Comparison of ENCODE assay signal across 11 cellular contexts in genomic region chr10:28411648-28412047, GRCh38.
DNase-seq lines count a peak whose midpoint lies in the region; ATAC-seq, FAIRE-seq and TF ChIP-seq lines count a peak whose summit lies in the region.
"Had no signal": no experiment of that assay in that cellular context is flagged by ENCODE, and none has a peak within 500 bp of the region (broad histone marks: within the 10 kb centered on the region; RNA-seq: fewer than 3 reads in every experiment).

No MANE protein-coding gene starts in this region.

- no peak overlapping the region for H3K9ac ChIP-seq in mammary epithelial cell (ENCODE audit: insufficient read depth, low read length)

- TF ChIP-seq CTCF in A549 (IDR thresholded peaks at IDR 0.05): no peak
- TF ChIP-seq CTCF in mammary epithelial cell (conservative IDR thresholded peaks at IDR 0.05 in 1 of 2, IDR thresholded peaks at IDR 0.05 in 1 of 2; ENCODE audit: extremely low read depth in 1 of 2, insufficient read depth in 1 of 2, low read depth in 1 of 2, low read length in 2 of 2): no peak

- in situ Hi-C loops in mammary epithelial cell (cut with MboI; ENCODE audit: low sequenced_read_pairs in 2 of 2): no loop called here

- H3K4me1 ChIP-seq in A549 (0 out of 3 replicates have a peak, but pooled peaks cover 5% of the 10 kb centered on the region), mammary epithelial cell (ENCODE audit: insufficient read depth, low read length) (no peaks in the 10 kb centered on the region)
- H3K4me1 ChIP-seq: HAP-1 had no signal

- POLR2A ChIA-PET in A549 (lab: Yijun Ruan, JAX): no interaction called here

- no peak for FAIRE-seq in A549 (lab: Jason Lieb, UNC)

- no peak overlapping the region for H2AFZ ChIP-seq in mammary epithelial cell (ENCODE audit: low read depth, low read length)

- peaks cover 3% of the 10 kb centered on the region for H3K27me3 ChIP-seq in mammary epithelial cell (ENCODE audit: insufficient read depth, low read length)

- H3K4me2 ChIP-seq in A549: no peak overlapping the region; the same call in 2 of the 3 replicates
- H3K4me2 ChIP-seq in mammary epithelial cell (ENCODE audit: insufficient read depth, low read depth, low read length): no peak overlapping the region

- H4K20me1 ChIP-seq in mammary epithelial cell (ENCODE audit: insufficient read depth, low read length): no peaks in the 10 kb centered on the region

- no peaks in the 10 kb centered on the region for H3K79me2 ChIP-seq in mammary epithelial cell (ENCODE audit: insufficient read depth, low read length)

- H3K4me3 ChIP-seq in A549: no peak overlapping the region
- no peak overlapping the region for H3K4me3 ChIP-seq in mammary epithelial cell (replicated peaks in 1 of 3; ENCODE audit: insufficient read depth in 1 of 3, low read depth in 2 of 3, low read length in 3 of 3)
- H3K4me3 ChIP-seq: HAP-1 had no signal

- TF ChIP-seq RAD21 in A549 (conservative IDR thresholded peaks at IDR 0.05 in 1 of 2, IDR thresholded peaks at IDR 0.05 in 1 of 2): no peak

- ATAC-seq in A549 (peak in 1 of 2 experiments; percentile 58; a peak in 1 of 6 replicates), GM18867 (IDR thresholded peaks at IDR 0.05; ENCODE audit: unreplicated experiment) (peak; percentile 68), HG03103 (IDR thresholded peaks at IDR 0.05; ENCODE audit: low read depth, unreplicated experiment) (peak; percentile 56), GM21423 (IDR thresholded peaks at IDR 0.05; ENCODE audit: unreplicated experiment) (no peak)
- ATAC-seq: Right ventricle myocardium inferior had no signal

- dilution Hi-C loops in mammary epithelial cell (cut with HindIII; ENCODE audit: low sequenced_read_pairs): no loop called here

- CTCF ChIA-PET in A549 (lab: Yijun Ruan, JAX) (interaction anchor here (1.9 kb wide), 1 partner anchor 9 kb away, joined by 7 read pairs; no protein-coding TSS in a partner anchor), mammary epithelial cell (lab: Charles Lee; ENCODE audit: low non-redundant PET) (no interaction called here)

- H3K9me3 ChIP-seq in A549: peaks cover 16% of the 10 kb centered on the region; the same call in 2 of the 3 replicates
- H3K9me3 ChIP-seq in mammary epithelial cell (replicated peaks; ENCODE audit: insufficient read depth, low read length): no peaks in the 10 kb centered on the region
- H3K9me3 ChIP-seq: HAP-1 had no signal

- no peak for TF ChIP-seq POLR2A in A549 (IDR thresholded peaks at IDR 0.05; ENCODE audit: low read length)

- 26% methylated on average over 4 of the region's 4 CpGs for WGBS in A549 (ENCODE audit: missing lambda C conversion rate)
- 65% methylated on average over 4 of the region's 4 CpGs for WGBS in mammary epithelial cell (ENCODE audit: low coverage, missing lambda C conversion rate)

- H3K27ac ChIP-seq in A549 (no peak overlapping the region), mammary epithelial cell (ENCODE audit: insufficient read depth, low read depth, low read length) (no peak overlapping the region)

- peak in 1 of 2 experiments; percentile 40 for DNase-seq in A549 (ENCODE audit: low read depth in 1 of 2, low spot score in 1 of 2)
- DNase-seq in mammary epithelial cell: peak; percentile 76
- no peak for DNase-seq in midbrain (lab: John Stamatoyannopoulos, UW)
- no peak for DNase-seq in NCI-H524 (lab: John Stamatoyannopoulos, UW)
- DNase-seq in GOT3 (lab: John Stamatoyannopoulos, UW): no peak
- DNase-seq: CD4-positive, alpha-beta memory T cell had no signal

- no peak for TF ChIP-seq EP300 in A549 (IDR thresholded peaks at IDR 0.05)

- BruUV-seq in mammary epithelial cell (replicated peaks; lab: Mats Ljungman, UMichigan): no TSS peak

- no peaks in the 10 kb centered on the region for H3K36me3 ChIP-seq in mammary epithelial cell (ENCODE audit: insufficient read depth, low read length)
- H3K36me3 ChIP-seq: HAP-1 had no signal

- intact Hi-C loops in mammary epithelial cell (cut with micrococcal nuclease): no loop called here

TF ChIP-seq in A549, 52 proteins besides CTCF, POLR2A, EP300 and RAD21:
- TF ChIP-seq MYC (IDR thresholded peaks at IDR 0.05; ENCODE audit: borderline replicate concordance, low read length) (no peak), MAFK (IDR thresholded peaks at IDR 0.05; ENCODE audit: partially characterized antibody) (peak; percentile 67)
- TF ChIP-seq, protein P1, sequence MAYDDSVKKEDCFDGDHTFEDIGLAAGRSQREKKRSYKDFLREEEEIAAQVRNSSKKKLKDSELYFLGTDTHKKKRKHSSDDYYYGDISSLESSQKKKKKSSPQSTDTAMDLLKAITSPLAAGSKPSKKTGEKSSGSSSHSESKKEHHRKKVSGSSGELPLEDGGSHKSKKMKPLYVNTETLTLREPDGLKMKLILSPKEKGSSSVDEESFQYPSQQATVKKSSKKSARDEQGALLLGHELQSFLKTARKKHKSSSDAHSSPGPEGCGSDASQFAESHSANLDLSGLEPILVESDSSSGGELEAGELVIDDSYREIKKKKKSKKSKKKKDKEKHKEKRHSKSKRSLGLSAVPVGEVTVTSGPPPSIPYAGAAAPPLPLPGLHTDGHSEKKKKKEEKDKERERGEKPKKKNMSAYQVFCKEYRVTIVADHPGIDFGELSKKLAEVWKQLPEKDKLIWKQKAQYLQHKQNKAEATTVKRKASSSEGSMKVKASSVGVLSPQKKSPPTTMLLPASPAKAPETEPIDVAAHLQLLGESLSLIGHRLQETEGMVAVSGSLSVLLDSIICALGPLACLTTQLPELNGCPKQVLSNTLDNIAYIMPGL (CRISPR knock-in tag; IDR thresholded peaks at IDR 0.05; ENCODE audit: borderline replicate concordance): no peak
